9 cellular contexts compared by ENCODE assay signal in genomic region chr17:4555863-4556646, GRCh38. TPM values are rescaled to one million over a fixed set of nuclear protein-coding genes. Genes with fewer than 3 reads are reported as not detected.
DNase-seq lines count a peak whose midpoint lies in the region; ATAC-seq and TF ChIP-seq lines count a peak whose summit lies in the region.
"Had no signal": no experiment of that assay in that cellular context is flagged by ENCODE, and none has a peak within 500 bp of the region (broad histone marks: within the 10 kb centered on the region; RNA-seq: fewer than 3 reads in every experiment).

No MANE protein-coding gene starts in this region.

- peak overlapping the region; percentile 97 for H3K27ac Mint-ChIP-seq in mesothelial cell of epicardium

- DNase-seq in right atrium auricular region (ENCODE audit: low spot score) (no peak), left ventricle myocardium superior (no peak), brain microvascular endothelial cell (no peak), mesothelial cell of epicardium (ENCODE audit: low spot score in 2 of 2, unreplicated experiment in 2 of 2) (no peak), aorta (peak in 1 of 2 donors; percentile 45), HUDEP-2 (lab: John Stamatoyannopoulos, UW; ENCODE audit: unreplicated experiment in 76 of 76) (no peak), GF-D8 (lab: John Stamatoyannopoulos, UW) (no peak)

- no peaks in the 10 kb centered on the region for H3K27me3 ChIP-seq in right atrium auricular region
- no peaks in the 10 kb centered on the region for H3K27me3 ChIP-seq in brain microvascular endothelial cell (replicated peaks)
- no peaks in the 10 kb centered on the region for H3K27me3 ChIP-seq in aorta (ENCODE audit: control insufficient read depth in 1 of 2, insufficient read depth in 2 of 2, low read length in 1 of 2)

- WGBS in aorta, 2 donors = 45 to 49% methylated on average over 15 of the region's 15 CpGs

- H3K27me3 Mint-ChIP-seq in mesothelial cell of epicardium (ENCODE audit: low read depth) = no peaks in the 10 kb centered on the region

- H3K4me1 ChIP-seq in right atrium auricular region (peaks cover 0 to 22% of the 10 kb centered on the region in 2 donors), aorta (ENCODE audit: control insufficient read depth in 1 of 2, insufficient read depth in 2 of 2, low read length in 2 of 2) (no peaks in the 10 kb centered on the region)

- H3K4me3 ChIP-seq in right atrium auricular region (peak overlapping the region; percentile 78 to 90), brain microvascular endothelial cell (ENCODE audit: low read depth, low read length) (peak overlapping the region; percentile 97), aorta (ENCODE audit: low read length in 2 of 2) (peak overlapping the region; percentile 48 to 51)

- H3K9me3 ChIP-seq in right atrium auricular region (no peaks in the 10 kb centered on the region), aorta (ENCODE audit: control insufficient read depth, low read length) (no peaks in the 10 kb centered on the region)

- peak overlapping the region; percentile 90 for H3K4me3 Mint-ChIP-seq in mesothelial cell of epicardium

- in situ Hi-C loops in brain microvascular endothelial cell (cut with HindIII; ENCODE audit: low pct_ligation_motif_present, low sequenced_read_pairs) = no loop called here

- TF ChIP-seq CTCF in right atrium auricular region (IDR thresholded peaks at IDR 0.05) = no peak
- TF ChIP-seq CTCF in brain microvascular endothelial cell (IDR thresholded peaks at IDR 0.05; ENCODE audit: low read depth, low read length, missing control alignments) = no peak
- TF ChIP-seq CTCF in mesothelial cell of epicardium (IDR thresholded peaks at IDR 0.05; ENCODE audit: unreplicated experiment) = no peak

- intact Hi-C loops in left ventricle myocardium superior (cut with micrococcal nuclease) (no loop called here), aorta (cut with DNase I) (loop anchor here in 1 of 2 donors (5.0 kb wide), 1 partner anchor 59 kb away; the partner anchor contains the start of gene SPNS2)

- H3K36me3 ChIP-seq in right atrium auricular region = peaks cover 21% of the 10 kb centered on the region
- peaks cover 20% of the 10 kb centered on the region for H3K36me3 ChIP-seq in brain microvascular endothelial cell (replicated peaks)
- H3K36me3 ChIP-seq in aorta (ENCODE audit: control insufficient read depth in 1 of 2, insufficient read depth in 2 of 2, low read length in 1 of 2) = peaks cover 0 to 7% of the 10 kb centered on the region in 2 donors

- peaks cover 35% of the 10 kb centered on the region for H3K4me1 Mint-ChIP-seq in mesothelial cell of epicardium

- ATAC-seq in left ventricle myocardium superior = no peak
- no peak for ATAC-seq in aorta (ENCODE audit: low FRiP score)
- ATAC-seq in HG02973 (IDR thresholded peaks at IDR 0.05; ENCODE audit: unreplicated experiment) = no peak

- H3K9me3 Mint-ChIP-seq in mesothelial cell of epicardium = no peaks in the 10 kb centered on the region

- H3K27ac ChIP-seq in right atrium auricular region (peak overlapping the region; percentile 80 to 84), brain microvascular endothelial cell (no peak overlapping the region), aorta (ENCODE audit: low read depth in 1 of 2, low read length in 2 of 2) (peak overlapping the region in 1 of 2 donors; percentile 14)

- H3K36me3 Mint-ChIP-seq in mesothelial cell of epicardium = peaks cover 8% of the 10 kb centered on the region

RNA-seq across cellular contexts. Expression of gene MYBBP1A, which starts 0.9 kb away (rescaled TPM):
- total RNA-seq in right atrium auricular region (10 to 100 TPM; 19.6 to 25.8 TPM), left ventricle myocardium superior (18.5 TPM), mesothelial cell of epicardium (69.5 to 74.6 TPM (median 73.5 TPM) in 3 replicates), aorta (10 to 100 TPM; 35.2 to 36.6 TPM)
- 10 to 100 TPM in 1 of 2 donors, 1 to 10 TPM in 1; 8.0 to 37.6 TPM for polyA plus RNA-seq in aorta

RNA-seq across cellular contexts. Expression of gene GGT6, which starts 4.3 kb away (rescaled TPM):
- not detected for total RNA-seq in right atrium auricular region
- 0.22 TPM for total RNA-seq in left ventricle myocardium superior
- total RNA-seq in mesothelial cell of epicardium = 0.09 to 0.27 TPM (median 0.22 TPM) in 3 replicates
- total RNA-seq in aorta = not detected
- 1 to 10 TPM in 1 of 2 donors, not detected in 1; 3.5 TPM for polyA plus RNA-seq in aorta
- total RNA-seq: SK-MEL-5 had no signal

RNA-seq across cellular contexts. Expression of gene SMTNL2, which starts 28.3 kb away (rescaled TPM):
- total RNA-seq in right atrium auricular region = 10 to 100 TPM; 21.1 to 41.6 TPM
- 47.4 TPM for total RNA-seq in left ventricle myocardium superior
- total RNA-seq in mesothelial cell of epicardium = 64.8 to 68.2 TPM (median 65.7 TPM) in 3 replicates
- 1 to 10 TPM in 1 of 2 donors, under 1 TPM in 1; 0.49 to 1.7 TPM for total RNA-seq in aorta
- not detected for polyA plus RNA-seq in aorta

RNA-seq across cellular contexts. Expression of gene SPNS2, which starts 57.4 kb away (rescaled TPM):
- total RNA-seq in right atrium auricular region (10 to 100 TPM in 1 of 2 donors, 1 to 10 TPM in 1; 7.2 to 16.8 TPM), left ventricle myocardium superior (12.7 TPM), mesothelial cell of epicardium (12.2 to 13.7 TPM (median 13.2 TPM) in 3 replicates), aorta (10 to 100 TPM; 31.3 to 56.2 TPM)
- polyA plus RNA-seq in aorta = 1 to 10 TPM; 2.3 to 3.1 TPM

Comparison
In these comparisons a context has a peak if more than half of its experiments do, and no peak if none do; other contexts are left out.
1. RNA of gene SMTNL2, which starts 28.3 kb away (total RNA-seq): 64.8 to 68.2 TPM in mesothelial cell of epicardium, 47.4 TPM in left ventricle myocardium superior (single experiment) and 21.1 to 41.6 TPM in right atrium auricular region; 0.49 to 1.7 TPM in aorta; every median in the first group is over 4 times any median in the second.
2. Peak in every context shown above with its lines, with median percentiles within 50 percentile points of each other: H3K4me3 ChIP-seq.